In the genomic region with DNA sequence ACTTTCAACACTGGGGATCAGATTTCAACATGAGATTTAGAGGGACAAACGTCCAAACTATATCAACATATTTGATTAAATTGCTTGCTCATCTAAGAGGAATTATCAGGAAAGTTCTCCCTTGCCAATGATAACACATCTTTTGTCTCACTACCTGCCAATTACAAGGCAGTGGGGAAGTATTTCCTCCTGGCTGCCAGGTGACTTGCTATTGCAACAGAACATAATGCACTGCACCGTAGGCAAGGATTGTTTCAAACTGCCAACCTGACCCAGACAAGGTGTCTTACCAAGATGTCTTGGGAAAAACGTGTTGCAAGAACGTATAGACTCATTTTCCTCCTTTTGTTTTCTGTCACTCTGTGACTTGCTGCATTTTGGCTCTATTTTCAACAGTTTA, we compare ENCODE assay signal across 22 cellular contexts.
DNase-seq lines count a peak whose midpoint lies in the region; FAIRE-seq and TF ChIP-seq lines count a peak whose summit lies in the region.
"Had no signal": no experiment of that assay in that cellular context is flagged by ENCODE, and none has a peak within 500 bp of the region (broad histone marks: within the 10 kb centered on the region; RNA-seq: fewer than 3 reads in every experiment).

No MANE protein-coding gene starts in this region.

- H3K4me1 Mint-ChIP-seq in HFFc6 (ENCODE audit: low read depth): peaks cover 70% of the 10 kb centered on the region
- H3K4me1 Mint-ChIP-seq: IgD-negative memory B cell had no signal

- TF ChIP-seq POLR2A in H54 (IDR thresholded peaks at IDR 0.05; ENCODE audit: low read depth, low read length): no peak

- H3K4me3 Mint-ChIP-seq in HFFc6: no peak overlapping the region
- H3K4me3 Mint-ChIP-seq: CD4-positive, CD25-positive, alpha-beta regulatory T cell; IgD-negative memory B cell had no signal

- FAIRE-seq in H54 (lab: Jason Lieb, UNC): peak; percentile 58

- H3K27ac Mint-ChIP-seq in HFFc6: no peak overlapping the region; the same call in 1 of the 2 replicates
- H3K27ac Mint-ChIP-seq: CD4-positive, CD25-positive, alpha-beta regulatory T cell; IgD-negative memory B cell had no signal

- DNase-seq in H54 (ENCODE audit: insufficient read length, low spot score) (no peak), NCI-H226 (peak; percentile 89), dermis blood vessel endothelial cell (peak; percentile 50), renal cortical epithelial cell (ENCODE audit: low read depth) (peak; percentile 56), GOT3 (lab: John Stamatoyannopoulos, UW) (no peak), RKO (ENCODE audit: low spot score) (no peak), HFFc6 (no peak)
- DNase-seq: CD4-positive, CD25-positive, alpha-beta regulatory T cell; COR-L47; DMS 273 treated with DMSO at 0.1 percent for 48 hours; DMS79 treated with DMSO at 0.1 percent for 48 hours; H7; Karpas-422; NCI-H1694; NCI-H2081; NCI-H2171; NCI-H526 treated with DMSO at 0.1 percent for 48 hours; PC-9; SIG-M5; SK-N-SH; T-helper 2 cell had no signal

- no peaks in the 10 kb centered on the region; the same call in 1 of the 2 replicates for H3K9me3 Mint-ChIP-seq in HFFc6

- H3K36me3 Mint-ChIP-seq in HFFc6 (ENCODE audit: low read depth): peaks cover 18% of the 10 kb centered on the region
- H3K36me3 Mint-ChIP-seq: CD4-positive, CD25-positive, alpha-beta regulatory T cell; IgD-negative memory B cell had no signal

- TF ChIP-seq CTCF in HFFc6 (IDR thresholded peaks at IDR 0.05): no peak

- peaks cover 2% of the 10 kb centered on the region; the same call in 1 of the 2 replicates for H3K27me3 Mint-ChIP-seq in HFFc6 (ENCODE audit: insufficient read depth)
- H3K27me3 Mint-ChIP-seq: CD4-positive, CD25-positive, alpha-beta regulatory T cell; IgD-negative memory B cell had no signal

Comparison
In these comparisons a context has a peak if more than half of its experiments do, and no peak if none do; other contexts are left out.
1. DNase-seq: peak in NCI-H226 (single experiment), dermis blood vessel endothelial cell (single experiment) and renal cortical epithelial cell (single experiment); none in H54 (single experiment), GOT3 (single experiment), RKO (single experiment) and HFFc6 (single experiment).